8 cellular contexts compared by ENCODE assay signal in the genomic region with DNA sequence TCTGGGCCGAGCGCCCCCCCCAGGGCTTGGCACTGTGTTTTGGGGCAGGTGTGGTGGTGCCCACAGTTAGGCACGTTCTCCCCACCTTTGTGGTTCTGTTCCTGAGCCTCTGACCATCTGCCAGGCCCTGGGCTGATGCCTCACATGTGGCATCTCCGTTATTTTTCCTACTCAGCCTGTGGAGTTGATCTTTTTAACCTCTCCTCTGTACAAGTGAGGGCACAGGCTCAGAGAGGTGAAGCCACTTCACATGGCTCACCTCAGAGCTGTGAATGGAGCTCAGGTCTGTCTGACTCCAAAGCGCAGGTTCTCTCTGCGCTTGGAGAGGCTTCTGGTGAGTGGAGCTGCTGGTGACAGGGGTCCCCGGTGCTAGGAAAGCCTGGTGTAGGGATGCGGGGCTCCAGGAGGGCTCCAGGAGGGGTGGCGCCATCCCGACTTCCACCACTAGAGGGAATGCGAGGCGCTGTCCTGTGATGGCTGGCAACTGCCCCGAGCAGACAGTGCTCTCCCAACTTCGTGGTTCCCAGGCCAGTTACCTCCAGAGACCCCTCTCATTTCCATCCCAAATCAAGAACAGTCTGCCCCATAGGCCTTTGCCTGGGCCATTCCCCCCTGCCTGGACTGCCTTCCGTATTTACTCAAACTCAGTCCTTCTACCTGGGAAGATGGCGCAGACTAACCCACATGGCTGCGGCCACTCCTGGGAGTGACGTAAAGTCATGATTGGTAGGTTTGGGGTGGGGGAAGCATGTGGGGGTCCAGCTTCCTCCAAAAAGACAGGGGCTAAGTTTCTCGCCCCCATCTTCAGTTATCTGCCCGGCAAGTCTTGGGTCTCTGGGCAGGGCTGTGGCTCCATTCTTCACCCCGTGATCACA. TPM values are rescaled to one million over a fixed set of nuclear protein-coding genes. Genes with fewer than 3 reads are reported as not detected.
A peak's percentile ranks its signal among the peaks of the same experiment; 100 is the strongest.
DNase-seq lines count a peak whose midpoint lies in the region; ATAC-seq and TF ChIP-seq lines count a peak whose summit lies in the region.

No MANE protein-coding gene starts in this region.

- peaks cover 39 to 81% (median 60%) of the 10 kb centered on the region in 10 experiments for H3K4me1 ChIP-seq in BLaER1 treated with 17β-estradiol and CSF1 and Interleukin-3, amounts not matched to agents 10 nM and 100 nM
- peaks cover 2 to 27% (median 9%) of the 10 kb centered on the region in 4 donors for H3K4me1 ChIP-seq in upper lobe of left lung

- no peak overlapping the region for H3K4me3 ChIP-seq in BLaER1 treated with 17β-estradiol and CSF1 and Interleukin-3, amounts not matched to agents 10 nM and 100 nM
- no peak overlapping the region for H3K4me3 ChIP-seq in upper lobe of left lung

- H3K27me3 ChIP-seq in BLaER1 treated with 17β-estradiol and CSF1 and Interleukin-3, amounts not matched to agents 10 nM and 100 nM, result peaks cover 0 to 9% (median 0%) of the 10 kb centered on the region in 11 experiments; a peak in 1 of 22 replicates
- no peaks in the 10 kb centered on the region for H3K27me3 ChIP-seq in upper lobe of left lung

- peaks cover 7% of the 10 kb centered on the region for H3K4me1 Mint-ChIP-seq in activated CD4-positive, alpha-beta T cell treated with anti-CD3 and anti-CD28 coated beads for 36 hours

- H3K36me3 Mint-ChIP-seq in activated CD4-positive, alpha-beta T cell treated with anti-CD3 and anti-CD28 coated beads for 36 hours (ENCODE audit: low read depth), result no peaks in the 10 kb centered on the region

- TF ChIP-seq EP300 in upper lobe of left lung (IDR thresholded peaks at IDR 0.05), result no peak

- H3K27ac Mint-ChIP-seq in activated CD4-positive, alpha-beta T cell treated with anti-CD3 and anti-CD28 coated beads for 36 hours, result no peak overlapping the region

- DNase-seq in HPDE6-E6E7 (ENCODE audit: extremely low spot score), result peak; percentile 19
- peak; percentile 77 for DNase-seq in activated CD4-positive, alpha-beta T cell treated with anti-CD3 and anti-CD28 coated beads for 36 hours
- peak; percentile 87 for DNase-seq in ecto neural progenitor cell (ENCODE audit: low spot score)
- DNase-seq in myocyte (ENCODE audit: low read depth), result peak; percentile 20
- peak in 1 of 2 donors; percentile 49 for DNase-seq in upper lobe of left lung
- no peak for DNase-seq in GF-D8 (lab: John Stamatoyannopoulos, UW)
- no peak for DNase-seq in midbrain (lab: John Stamatoyannopoulos, UW)

- H3K9me3 Mint-ChIP-seq in activated CD4-positive, alpha-beta T cell treated with anti-CD3 and anti-CD28 coated beads for 36 hours (ENCODE audit: low read depth), result no peaks in the 10 kb centered on the region

- ATAC-seq in activated CD4-positive, alpha-beta T cell treated with anti-CD3 and anti-CD28 coated beads for 36 hours, result peak; percentile 84
- ATAC-seq in upper lobe of left lung (ENCODE audit: low FRiP score in 2 of 2), result peak; percentile 38 to 71

- WGBS in upper lobe of left lung, 2 donors, result 67 to 71% methylated on average over 14 to 21 of the region's 21 CpGs

- CTCF ChIA-PET in activated CD4-positive, alpha-beta T cell treated with anti-CD3 and anti-CD28 coated beads for 36 hours (lab: Charles Lee), result interaction anchor here (0.7 to 1.2 kb wide), 3 partner anchors 17 to 113 kb away, joined by 3 to 4 read pairs (median 3); partner anchors contain the start of gene CFAP251

- H4K20me1 ChIP-seq in BLaER1 treated with 17β-estradiol and CSF1 and Interleukin-3, amounts not matched to agents 10 nM and 100 nM, result peaks cover 11 to 98% (median 89%) of the 10 kb centered on the region in 11 experiments; a peak in 20 of 22 replicates

- peaks cover 4 to 62% (median 48%) of the 10 kb centered on the region in 11 experiments; a peak in 21 of 22 replicates for H3K36me3 ChIP-seq in BLaER1 treated with 17β-estradiol and CSF1 and Interleukin-3, amounts not matched to agents 10 nM and 100 nM
- H3K36me3 ChIP-seq in upper lobe of left lung, result peaks cover 0 to 17% (median 5%) of the 10 kb centered on the region in 4 donors

- TF ChIP-seq CTCF in upper lobe of left lung (IDR thresholded peaks at IDR 0.05), result peak; percentile 65 to 82 (median 78)

- intact Hi-C loops in activated CD4-positive, alpha-beta T cell treated with anti-CD3 and anti-CD28 coated beads for 36 hours (cut with DNase I, micrococcal nuclease), result no loop called here

- H3K27ac ChIP-seq in BLaER1 treated with 17β-estradiol and CSF1 and Interleukin-3, amounts not matched to agents 10 nM and 100 nM, result peak overlapping the region in 6 of 11 experiments; percentile 7 to 97 (median 92); a peak in 9 of 22 replicates
- no peak overlapping the region for H3K27ac ChIP-seq in upper lobe of left lung

- H3K9me3 ChIP-seq in BLaER1 treated with 17β-estradiol and CSF1 and Interleukin-3, amounts not matched to agents 10 nM and 100 nM (replicated peaks in 1 of 11), result no peaks in the 10 kb centered on the region
- no peaks in the 10 kb centered on the region for H3K9me3 ChIP-seq in upper lobe of left lung

- no peak overlapping the region for H3K4me3 Mint-ChIP-seq in activated CD4-positive, alpha-beta T cell treated with anti-CD3 and anti-CD28 coated beads for 36 hours

- peak overlapping the region in 9 of 11 experiments; percentile 78 to 99 (median 97); a peak in 15 of 22 replicates for H3K4me2 ChIP-seq in BLaER1 treated with 17β-estradiol and CSF1 and Interleukin-3, amounts not matched to agents 10 nM and 100 nM

- no peaks in the 10 kb centered on the region for H3K27me3 Mint-ChIP-seq in activated CD4-positive, alpha-beta T cell treated with anti-CD3 and anti-CD28 coated beads for 36 hours

- POLR2A ChIA-PET in activated CD4-positive, alpha-beta T cell treated with anti-CD3 and anti-CD28 coated beads for 36 hours (lab: Charles Lee), result interaction anchor here (0.7 kb wide), 1 partner anchor 514 kb away, joined by 3 read pairs; no protein-coding TSS in a partner anchor

- peak overlapping the region in 2 of 11 experiments; percentile 21 to 62; a peak in 2 of 22 replicates for H3K9ac ChIP-seq in BLaER1 treated with 17β-estradiol and CSF1 and Interleukin-3, amounts not matched to agents 10 nM and 100 nM

- no peak for TF ChIP-seq POLR2A in upper lobe of left lung (IDR thresholded peaks at IDR 0.05)

RNA-seq across cellular contexts. Expression of gene BCL7A, which starts 9.9 kb away (rescaled TPM):
- total RNA-seq in activated CD4-positive, alpha-beta T cell treated with anti-CD3 and anti-CD28 coated beads for 36 hours, result 1 to 10 TPM; 6.4 to 6.6 TPM
- total RNA-seq in myocyte (14.0 and 17.2 TPM in 2 replicates), upper lobe of left lung (10 to 100 TPM in 4 of 6 donors, 1 to 10 TPM in 2; 4.9 to 14.6 (median 12.7) TPM)
- polyA plus RNA-seq in myocyte (2012), result 7.7 TPM

RNA-seq across cellular contexts. Expression of gene MLXIP, which starts 47.0 kb away (rescaled TPM):
- total RNA-seq in activated CD4-positive, alpha-beta T cell treated with anti-CD3 and anti-CD28 coated beads for 36 hours, result 10 to 100 TPM; 17.7 to 26.4 TPM
- total RNA-seq in myocyte (14.6 and 21.9 TPM in 2 replicates), upper lobe of left lung (100 to 1,000 TPM in 1 of 6 donors, 10 to 100 TPM in 5; 30.4 to 167 (median 55.0) TPM)
- polyA plus RNA-seq in myocyte (2012), result 28.7 TPM

Comparison
In these comparisons a context has a peak if more than half of its experiments do, and no peak if none do; other contexts are left out.
1. H3K27ac ChIP-seq: peak in BLaER1 treated with 17β-estradiol and CSF1 and Interleukin-3, amounts not matched to agents 10 nM and 100 nM (6 of 11); none in upper lobe of left lung (0 of 4).
2. DNase-seq: peak in HPDE6-E6E7 (single experiment), activated CD4-positive, alpha-beta T cell treated with anti-CD3 and anti-CD28 coated beads for 36 hours (single experiment), ecto neural progenitor cell (single experiment) and myocyte (single experiment); none in GF-D8 (single experiment) and midbrain (single experiment).